In the genomic region with DNA sequence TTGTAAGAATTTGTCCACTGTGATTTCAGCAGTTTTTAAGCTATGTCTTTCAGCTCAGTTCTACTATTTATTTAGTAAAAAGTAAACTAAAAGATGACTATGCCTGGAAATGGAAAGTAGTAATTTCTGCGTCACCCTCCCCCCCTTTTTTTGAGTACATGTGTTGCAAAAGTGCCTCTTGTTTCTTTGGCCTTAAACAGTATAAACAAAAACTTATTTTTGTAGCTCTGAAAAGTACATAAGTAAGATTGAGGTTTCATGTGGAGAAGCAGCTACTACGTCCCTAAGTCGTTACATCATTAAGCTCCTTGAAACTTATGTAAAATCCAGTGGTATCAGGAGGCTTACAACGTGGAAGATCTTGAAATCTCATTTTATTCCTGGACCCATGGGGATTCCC, we compare ENCODE assay signal across 19 cellular contexts. TPM values are rescaled to one million over a fixed set of nuclear protein-coding genes. Genes with fewer than 3 reads are reported as not detected.
DNase-seq lines count a peak whose midpoint lies in the region; ATAC-seq and TF ChIP-seq lines count a peak whose summit lies in the region.
"Had no signal": no experiment of that assay in that cellular context is flagged by ENCODE, and none has a peak within 500 bp of the region (broad histone marks: within the 10 kb centered on the region; RNA-seq: fewer than 3 reads in every experiment).

No MANE protein-coding gene starts in this region.

- H3K36me3 ChIP-seq in HEK293 (ENCODE audit: control insufficient read depth in 2 of 2, insufficient read depth in 1 of 2, low read length in 2 of 2), result no peaks in the 10 kb centered on the region
- no peaks in the 10 kb centered on the region for H3K36me3 ChIP-seq in right lobe of liver
- H3K36me3 ChIP-seq in stomach, result no peaks in the 10 kb centered on the region
- H3K36me3 ChIP-seq: gastrocnemius medialis, tibial nerve had no signal

- no peak for TF ChIP-seq POLR2A in right lobe of liver (IDR thresholded peaks at IDR 0.05)
- no peak for TF ChIP-seq POLR2A in stomach (IDR thresholded peaks at IDR 0.05)

- TF ChIP-seq EP300 in stomach (IDR thresholded peaks at IDR 0.05), result no peak

- no peaks in the 10 kb centered on the region for H3K9me3 Mint-ChIP-seq in chondrocyte (ENCODE audit: low read depth)
- H3K9me3 Mint-ChIP-seq: activated naive CD8-positive, alpha-beta T cell treated with anti-CD3 and anti-CD28 coated beads for 36 hours; activated T-cell treated with anti-CD3 and anti-CD28 coated beads, Interleukin-2, amount 50 U/mL, for 72 hours had no signal

- POLR2A ChIA-PET in HEK293 (lab: Yijun Ruan, JAX), result no interaction called here

- TF ChIP-seq CTCF in HEK293 (tag by site-specific recombination; IDR thresholded peaks at IDR 0.05) (no peak), chondrocyte (IDR thresholded peaks at IDR 0.05) (no peak), right lobe of liver (IDR thresholded peaks at IDR 0.05) (no peak), stomach (IDR thresholded peaks at IDR 0.05) (no peak)

- peaks cover 26% of the 10 kb centered on the region for H3K4me1 Mint-ChIP-seq in chondrocyte (ENCODE audit: low read depth)

- H3K36me3 Mint-ChIP-seq in chondrocyte (ENCODE audit: low read depth), result no peaks in the 10 kb centered on the region
- H3K36me3 Mint-ChIP-seq: activated naive CD8-positive, alpha-beta T cell treated with anti-CD3 and anti-CD28 coated beads for 36 hours had no signal

- no peak overlapping the region for H3K27ac ChIP-seq in HEK293 (ENCODE audit: extremely low read depth, low read depth, low read length)
- peak overlapping the region in 2 of 3 donors; percentile 46 to 51 for H3K27ac ChIP-seq in right lobe of liver
- peak overlapping the region in 3 of 5 donors; percentile 7 to 76 (median 64) for H3K27ac ChIP-seq in stomach
- H3K27ac ChIP-seq: C4-2B, gastrocnemius medialis, RWPE1 had no signal

- ATAC-seq in right lobe of liver (peak; percentile 73 to 85 (median 76)), HG02588 (IDR thresholded peaks at IDR 0.05; ENCODE audit: unreplicated experiment) (no peak), GM18868 (IDR thresholded peaks at IDR 0.05; ENCODE audit: unreplicated experiment) (no peak)
- ATAC-seq: activated T-cell treated with anti-CD3 and anti-CD28 coated beads, Interleukin-2, amount 50 U/mL, for 72 hours; gastrocnemius medialis had no signal

- H3K27me3 ChIP-seq in right lobe of liver (no peaks in the 10 kb centered on the region), stomach (no peaks in the 10 kb centered on the region)
- H3K27me3 ChIP-seq: gastrocnemius medialis, tibial nerve had no signal

- H3K4me3 ChIP-seq in HEK293 (ENCODE audit: low read depth, low read length) (no peak overlapping the region), right lobe of liver (no peak overlapping the region), stomach (no peak overlapping the region)
- H3K4me3 ChIP-seq: gastrocnemius medialis, tibial nerve had no signal

- 24% methylated on average over 4 of the region's 4 CpGs for WGBS in right lobe of liver (ENCODE audit: insufficient coverage, low coverage, low lambda C conversion rate, missing lambda C conversion rate)
- WGBS in stomach, 5 donors, result 31 to 55% (median 43%) methylated on average over 4 of the region's 4 CpGs

- intact Hi-C loops in right lobe of liver (cut with DNase I) (no loop called here), stomach (cut with DNase I; ENCODE audit: low total_unique reads) (no loop called here)

- DNase-seq in chondrocyte (ENCODE audit: low spot score), result no peak
- DNase-seq in right lobe of liver, result no peak
- DNase-seq in stomach, result no peak
- DNase-seq in NCI-H748 (lab: John Stamatoyannopoulos, UW; ENCODE audit: unreplicated experiment), result no peak
- DNase-seq in kidney tubule cell (ENCODE audit: low spot score), result no peak
- DNase-seq: activated CD4-positive, alpha-beta T cell treated with anti-CD3 and anti-CD28 coated beads, Interleukin-2, amount 50 U/mL, for 4 hours; activated naive CD8-positive, alpha-beta T cell treated with anti-CD3 and anti-CD28 coated beads for 36 hours; activated T-cell treated with anti-CD3 and anti-CD28 coated beads, Interleukin-2, amount 50 U/mL, for 72 hours; caudate nucleus; DMS153; gastrocnemius medialis; NCI-H2107; SW 1271 had no signal

- H3K27me3 Mint-ChIP-seq in chondrocyte (ENCODE audit: low read depth), result no peaks in the 10 kb centered on the region
- H3K27me3 Mint-ChIP-seq: activated naive CD8-positive, alpha-beta T cell treated with anti-CD3 and anti-CD28 coated beads for 36 hours had no signal

- H3K4me3 Mint-ChIP-seq in chondrocyte (ENCODE audit: unreplicated experiment), result no peak overlapping the region
- H3K4me3 Mint-ChIP-seq: activated naive CD8-positive, alpha-beta T cell treated with anti-CD3 and anti-CD28 coated beads for 36 hours; activated T-cell treated with anti-CD3 and anti-CD28 coated beads, Interleukin-2, amount 50 U/mL, for 72 hours had no signal

- CTCF ChIA-PET in HEK293 (lab: Yijun Ruan, JAX), result interaction anchor here (0.9 to 1.2 kb wide), 3 partner anchors 30 to 330 kb away, joined by 3 to 4 read pairs (median 3); no protein-coding TSS in a partner anchor

- H3K9me3 ChIP-seq in HEK293 (ENCODE audit: control insufficient read depth, insufficient read depth, low read depth, low read length) (no peaks in the 10 kb centered on the region), right lobe of liver (no peaks in the 10 kb centered on the region), stomach (no peaks in the 10 kb centered on the region)
- H3K9me3 ChIP-seq: gastrocnemius medialis, tibial nerve had no signal

- H3K27ac Mint-ChIP-seq in chondrocyte (ENCODE audit: unreplicated experiment), result peak overlapping the region; percentile 68
- H3K27ac Mint-ChIP-seq: activated naive CD8-positive, alpha-beta T cell treated with anti-CD3 and anti-CD28 coated beads for 36 hours; activated T-cell treated with anti-CD3 and anti-CD28 coated beads, Interleukin-2, amount 50 U/mL, for 72 hours had no signal

- H3K4me1 ChIP-seq in HEK293 (ENCODE audit: control insufficient read depth, insufficient read depth, low read length) (peaks cover 7% of the 10 kb centered on the region), right lobe of liver (peaks cover 0 to 6% (median 0%) of the 10 kb centered on the region in 4 donors), stomach (peaks cover 0 to 9% (median 6%) of the 10 kb centered on the region in 4 donors)
- H3K4me1 ChIP-seq: gastrocnemius medialis had no signal

TF ChIP-seq in HEK293, 187 proteins besides CTCF, POLR2A, EP300 and RAD21:
- TF ChIP-seq ZBTB20 (tag by site-specific recombination; IDR thresholded peaks at IDR 0.05) (no peak), ZNF660 (tag by site-specific recombination; IDR thresholded peaks at IDR 0.05) (no peak), ZNF501 (tag by site-specific recombination; IDR thresholded peaks at IDR 0.05) (no peak), ZNF677 (tag by site-specific recombination; IDR thresholded peaks at IDR 0.05) (no peak), ZSCAN23 (tag by site-specific recombination; IDR thresholded peaks at IDR 0.05) (no peak), SCRT1 (tag by site-specific recombination; IDR thresholded peaks at IDR 0.05; ENCODE audit: borderline replicate concordance) (no peak)
- TF ChIP-seq, protein P1, sequence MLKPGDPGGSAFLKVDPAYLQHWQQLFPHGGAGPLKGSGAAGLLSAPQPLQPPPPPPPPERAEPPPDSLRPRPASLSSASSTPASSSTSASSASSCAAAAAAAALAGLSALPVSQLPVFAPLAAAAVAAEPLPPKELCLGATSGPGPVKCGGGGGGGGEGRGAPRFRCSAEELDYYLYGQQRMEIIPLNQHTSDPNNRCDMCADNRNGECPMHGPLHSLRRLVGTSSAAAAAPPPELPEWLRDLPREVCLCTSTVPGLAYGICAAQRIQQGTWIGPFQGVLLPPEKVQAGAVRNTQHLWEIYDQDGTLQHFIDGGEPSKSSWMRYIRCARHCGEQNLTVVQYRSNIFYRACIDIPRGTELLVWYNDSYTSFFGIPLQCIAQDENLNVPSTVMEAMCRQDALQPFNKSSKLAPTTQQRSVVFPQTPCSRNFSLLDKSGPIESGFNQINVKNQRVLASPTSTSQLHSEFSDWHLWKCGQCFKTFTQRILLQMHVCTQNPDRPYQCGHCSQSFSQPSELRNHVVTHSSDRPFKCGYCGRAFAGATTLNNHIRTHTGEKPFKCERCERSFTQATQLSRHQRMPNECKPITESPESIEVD (tag by site-specific recombination; IDR thresholded peaks at IDR 0.05), result peak; percentile 82

RNA-seq across cellular contexts. Expression of gene HBP1, which starts 46.3 kb away (rescaled TPM):
- total RNA-seq in chondrocyte, result 49.0 to 51.7 TPM (median 49.4 TPM) in 3 replicates
- total RNA-seq in right lobe of liver, result 10 to 100 TPM; 30.2 to 50.0 (median 36.9) TPM
- 100 to 1,000 TPM in 1 of 5 donors, 10 to 100 TPM in 4; 12.5 to 201 (median 86.2) TPM for total RNA-seq in stomach
- 10 to 100 TPM; 30.4 to 42.6 (median 41.3) TPM for polyA plus RNA-seq in stomach

Comparison
In these comparisons a context has a peak if more than half of its experiments do, and no peak if none do; other contexts are left out.
1. ATAC-seq: peak in right lobe of liver (4 of 4); none in HG02588 (single experiment) and GM18868 (single experiment).